In the genomic region with DNA sequence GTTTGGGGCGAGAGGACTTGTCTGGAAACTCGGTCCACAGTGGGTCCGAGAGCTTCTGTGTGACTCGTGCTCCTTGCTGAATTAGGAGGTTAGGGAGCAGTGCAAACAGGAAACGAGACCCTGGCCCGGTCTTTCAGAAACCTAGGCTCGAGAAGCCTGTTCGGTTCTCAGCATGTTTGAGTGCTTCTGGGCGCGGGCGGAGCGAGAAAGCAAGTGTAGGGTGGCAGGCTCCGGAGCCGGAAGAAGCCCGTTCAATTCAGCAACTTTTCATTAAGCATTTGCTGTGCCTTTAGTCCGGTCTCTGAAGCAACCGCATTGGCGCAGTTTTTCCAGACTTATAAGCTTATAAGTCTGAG, we compare ENCODE assay signal across 8 cellular contexts. TPM values are rescaled to one million over a fixed set of nuclear protein-coding genes. Genes with fewer than 3 reads are reported as not detected.
DNase-seq lines count a peak whose midpoint lies in the region; TF ChIP-seq lines count a peak whose summit lies in the region.

No MANE protein-coding gene starts in this region.

- H3K27me3 Mint-ChIP-seq in nephron (ENCODE audit: low read depth) = no peaks in the 10 kb centered on the region

- H3K4me1 Mint-ChIP-seq in nephron = peaks cover 42% of the 10 kb centered on the region

- H3K36me3 Mint-ChIP-seq in nephron (ENCODE audit: low read depth) = peaks cover 19% of the 10 kb centered on the region

- H3K4me3 Mint-ChIP-seq in nephron = peak overlapping the region; percentile 88 to 90 (median 89)

- no peaks in the 10 kb centered on the region for H3K9me3 Mint-ChIP-seq in nephron

- H3K4me3 ChIP-seq in epithelial cell of esophagus (ENCODE audit: low read length) = peak overlapping the region; percentile 93

- peak overlapping the region; percentile 64 to 92 (median 80) for H3K27ac Mint-ChIP-seq in nephron

- TF ChIP-seq CTCF in epithelial cell of esophagus (IDR thresholded peaks at IDR 0.05; ENCODE audit: insufficient read depth, low read depth, low read length, missing control alignments) (no peak), nephron (IDR thresholded peaks at IDR 0.05; ENCODE audit: unreplicated experiment in 3 of 3) (no peak)

- DNase-seq in NCI-H748 (lab: John Stamatoyannopoulos, UW; ENCODE audit: unreplicated experiment) (peak; percentile 53), NCI-H748 treated with DMSO at 0.1 percent for 48 hours (lab: John Stamatoyannopoulos, UW) (no peak), KBM-7 (peak; percentile 36), epithelial cell of esophagus (ENCODE audit: low read depth) (peak; percentile 44), SIG-M5 treated with dmso at 0.1 percent for 504 hours (lab: John Stamatoyannopoulos, UW; ENCODE audit: unreplicated experiment) (no peak)
- DNase-seq in activated CD4-positive, alpha-beta T cell treated with anti-CD3 and anti-CD28 coated beads, Interleukin-2, amount 50 U/mL, for 48 hours = peak; percentile 45 to 53

- peak overlapping the region; percentile 81 for H3K27ac ChIP-seq in temporal lobe (ENCODE audit: low read depth, low read length)

- in situ Hi-C loops in KBM-7 (cut with MboI; ENCODE audit: low pct_unique_long_range_greater_than_20kb, low sequenced_read_pairs) = no loop called here

RNA-seq across cellular contexts. Expression of a gene that starts 0.5 kb away (rescaled TPM):
- total RNA-seq in temporal lobe = 92.9 TPM

RNA-seq across cellular contexts. Expression of a gene that starts 22.1 kb away (rescaled TPM):
- total RNA-seq in temporal lobe = under 0.01 TPM

RNA-seq across cellular contexts. Expression of a gene that starts 54.7 kb away (rescaled TPM):
- total RNA-seq in temporal lobe = 3.9 TPM

Comparison
In these comparisons a context has a peak if more than half of its experiments do, and no peak if none do; other contexts are left out.
1. DNase-seq: peak in NCI-H748 (single experiment), KBM-7 (single experiment), activated CD4-positive, alpha-beta T cell treated with anti-CD3 and anti-CD28 coated beads, Interleukin-2, amount 50 U/mL, for 48 hours (2 of 2) and epithelial cell of esophagus (single experiment); none in NCI-H748 treated with DMSO at 0.1 percent for 48 hours (single experiment) and SIG-M5 treated with dmso at 0.1 percent for 504 hours (single experiment).